14 cellular contexts compared by ENCODE assay signal in the genomic region with DNA sequence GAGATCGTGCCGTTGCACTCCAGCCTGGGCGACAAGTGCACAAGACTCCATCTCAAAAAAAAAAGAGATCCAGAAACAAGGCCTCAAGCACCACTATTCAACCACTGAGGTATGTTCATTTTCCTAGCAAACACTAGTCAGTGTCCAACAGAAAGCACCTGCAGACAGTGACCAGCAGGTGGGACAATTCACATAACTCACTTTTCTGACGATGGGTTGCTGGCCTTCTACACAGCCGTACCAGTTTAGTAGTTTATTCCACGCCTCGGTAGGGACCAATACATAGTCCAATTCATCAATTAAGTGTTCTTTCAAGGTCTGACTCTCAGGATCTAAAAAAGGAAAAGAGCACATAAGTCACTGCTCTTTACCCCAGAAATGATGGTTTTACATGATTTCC. TPM values are rescaled to one million over a fixed set of nuclear protein-coding genes. Genes with fewer than 3 reads are reported as not detected.
DNase-seq lines count a peak whose midpoint lies in the region; ATAC-seq and TF ChIP-seq lines count a peak whose summit lies in the region.
"Had no signal": no experiment of that assay in that cellular context is flagged by ENCODE, and none has a peak within 500 bp of the region (broad histone marks: within the 10 kb centered on the region; RNA-seq: fewer than 3 reads in every experiment).

No MANE protein-coding gene starts in this region.

- in situ Hi-C loops in astrocyte of the spinal cord (cut with HindIII; ENCODE audit: low sequenced_read_pairs) = no loop called here

- H3F3A ChIP-seq in GM23338 (replicated peaks; ENCODE audit: low read depth) = no peaks in the 10 kb centered on the region

- no peaks in the 10 kb centered on the region; the same call in 1 of the 2 replicates for H4K20me1 ChIP-seq in GM23338 (replicated peaks; ENCODE audit: insufficient read depth)

- no peaks in the 10 kb centered on the region for H3K9me3 Mint-ChIP-seq in GM23338
- H3K9me3 Mint-ChIP-seq: CD8-positive, alpha-beta T cell; natural killer cell treated with Interleukin-12 subunit alpha and Interleukin-12 subunit beta and Interleukin-15 and Interleukin-18, amount 100 ng/mL, for 72 hours; stimulated activated naive CD8-positive, alpha-beta T cell treated with anti-CD3 and anti-CD28 coated beads, Interleukin-15, Interleukin-2, amounts not matched to agents 100 ng/mL and 50 ng/mL, for 24 hours had no signal

- H3K27me3 ChIP-seq in AG04450 (ENCODE audit: control insufficient read depth, insufficient read depth, low read length) (no peaks in the 10 kb centered on the region), GM23338 (ENCODE audit: insufficient read depth) (no peaks in the 10 kb centered on the region), kidney epithelial cell (ENCODE audit: control insufficient read depth, insufficient read depth, low read length) (no peaks in the 10 kb centered on the region), sigmoid colon (no peaks in the 10 kb centered on the region)

- no peaks in the 10 kb centered on the region for H3K9me2 ChIP-seq in GM23338 (ENCODE audit: insufficient read depth)

- no peak for DNase-seq in AG04450 (ENCODE audit: low read depth, low spot score)
- DNase-seq in GM23338 (ENCODE audit: low spot score) = peak; percentile 52
- no peak for DNase-seq in astrocyte of the spinal cord (ENCODE audit: low read depth, low spot score)
- no peak for DNase-seq in kidney epithelial cell (ENCODE audit: low read depth)
- DNase-seq in sigmoid colon = no peak
- no peak for DNase-seq in foreskin melanocyte
- DNase-seq in activated CD4-positive, alpha-beta T cell treated with anti-CD3 and anti-CD28 coated beads, Interleukin-2, amount 50 U/mL, for 1 hour = no peak
- DNase-seq: activated T-cell treated with anti-CD3 and anti-CD28 coated beads, Interleukin-2, amount 50 U/mL, for 1 hour; CD8-positive, alpha-beta T cell; NCI-H1092 had no signal

- CTCF ChIA-PET in AG04450 (lab: Charles Lee) = interaction anchor here (1.0 kb wide), 1 partner anchor 12 kb away, joined by 3 read pairs; no protein-coding TSS in a partner anchor

- 79 to 83% methylated on average over 7 of the region's 7 CpGs for WGBS in sigmoid colon, 2 donors

- TF ChIP-seq CTCF in AG04450 (IDR thresholded peaks at IDR 0.05; ENCODE audit: low read depth, low read length) (peak; percentile 28; the same call in 1 of the 2 replicates), GM23338 (conservative IDR thresholded peaks at IDR 0.05; ENCODE audit: low read depth in 2 of 2) (peak; percentile 35 to 44), astrocyte of the spinal cord (IDR thresholded peaks at IDR 0.05; ENCODE audit: low read depth, low read length) (peak; percentile 30), kidney epithelial cell (IDR thresholded peaks at IDR 0.05; ENCODE audit: insufficient read depth, low read length, poor library complexity, severe bottlenecking) (peak; percentile 31), sigmoid colon (IDR thresholded peaks at IDR 0.05) (no peak)

- POLR2A ChIA-PET in AG04450 (lab: Yijun Ruan, JAX) = no interaction called here

- H3K4me2 ChIP-seq in GM23338 = no peak overlapping the region

- H2AFZ ChIP-seq in GM23338 = no peak overlapping the region

- H3K9me3 ChIP-seq in AG04450 (ENCODE audit: control insufficient read depth, insufficient read depth, low read length) (no peaks in the 10 kb centered on the region; the same call in 1 of the 2 replicates), sigmoid colon (no peaks in the 10 kb centered on the region)

- no peaks in the 10 kb centered on the region for H3K79me2 ChIP-seq in GM23338 (replicated peaks; ENCODE audit: insufficient read depth)

- no peak overlapping the region for H3K4me3 Mint-ChIP-seq in GM23338
- H3K4me3 Mint-ChIP-seq: CD8-positive, alpha-beta T cell; natural killer cell treated with Interleukin-12 subunit alpha and Interleukin-12 subunit beta and Interleukin-15 and Interleukin-18, amount 100 ng/mL, for 72 hours; stimulated activated naive CD8-positive, alpha-beta T cell treated with anti-CD3 and anti-CD28 coated beads, Interleukin-15, Interleukin-2, amounts not matched to agents 100 ng/mL and 50 ng/mL, for 24 hours had no signal

- H3K27ac ChIP-seq in AG04450 (ENCODE audit: low read depth, low read length) = no peak overlapping the region
- H3K27ac ChIP-seq in GM23338 (ENCODE audit: low read depth) = no peak overlapping the region
- no peak overlapping the region for H3K27ac ChIP-seq in sigmoid colon

- intact Hi-C loops in sigmoid colon (cut with DNase I) = no loop called here

- H3K4me3 ChIP-seq in AG04450 (ENCODE audit: low read depth, low read length) (no peak overlapping the region), GM23338 (no peak overlapping the region), astrocyte of the spinal cord (ENCODE audit: low read depth, low read length) (no peak overlapping the region), kidney epithelial cell (ENCODE audit: low read depth, low read length) (no peak overlapping the region), sigmoid colon (no peak overlapping the region)

- no peak overlapping the region for H3K27ac Mint-ChIP-seq in GM23338
- H3K27ac Mint-ChIP-seq: CD8-positive, alpha-beta T cell; natural killer cell treated with Interleukin-12 subunit alpha and Interleukin-12 subunit beta and Interleukin-15 and Interleukin-18, amount 100 ng/mL, for 72 hours; stimulated activated naive CD8-positive, alpha-beta T cell treated with anti-CD3 and anti-CD28 coated beads, Interleukin-15, Interleukin-2, amounts not matched to agents 100 ng/mL and 50 ng/mL, for 24 hours had no signal

- no peak for TF ChIP-seq POLR2A in sigmoid colon (IDR thresholded peaks at IDR 0.05)

- H3K4me1 ChIP-seq in GM23338 (ENCODE audit: insufficient read depth) = no peaks in the 10 kb centered on the region
- H3K4me1 ChIP-seq in sigmoid colon = no peaks in the 10 kb centered on the region

- no peak for TF ChIP-seq EP300 in sigmoid colon (IDR thresholded peaks at IDR 0.05)

- H3K4me1 Mint-ChIP-seq in GM23338 = no peaks in the 10 kb centered on the region

- H3K27me3 Mint-ChIP-seq in GM23338 (ENCODE audit: insufficient read depth, low read depth, poor library complexity) = peaks cover 2% of the 10 kb centered on the region
- H3K27me3 Mint-ChIP-seq: natural killer cell treated with Interleukin-12 subunit alpha and Interleukin-12 subunit beta and Interleukin-15 and Interleukin-18, amount 100 ng/mL, for 72 hours; stimulated activated naive CD8-positive, alpha-beta T cell treated with anti-CD3 and anti-CD28 coated beads, Interleukin-15, Interleukin-2, amounts not matched to agents 100 ng/mL and 50 ng/mL, for 24 hours had no signal

- H3K36me3 Mint-ChIP-seq in GM23338 (ENCODE audit: low read depth) = peaks cover 68% of the 10 kb centered on the region

- ATAC-seq in GM23338 = peak; percentile 26; the same call in 2 of the 3 replicates
- ATAC-seq in GM18861 (IDR thresholded peaks at IDR 0.05; ENCODE audit: unreplicated experiment) = no peak
- ATAC-seq: CD8-positive, alpha-beta T cell; natural killer cell treated with Interleukin-12 subunit alpha and Interleukin-12 subunit beta and Interleukin-15 and Interleukin-18, amount 100 ng/mL, for 72 hours; Panc1 had no signal

- H3K36me3 ChIP-seq in GM23338 (ENCODE audit: insufficient read depth) = peaks cover 7% of the 10 kb centered on the region
- no peaks in the 10 kb centered on the region for H3K36me3 ChIP-seq in kidney epithelial cell (ENCODE audit: control insufficient read depth, insufficient read depth, low read length)
- H3K36me3 ChIP-seq in sigmoid colon = peaks cover 32 to 100% (median 74%) of the 10 kb centered on the region in 4 donors

TF ChIP-seq in GM23338, 12 proteins besides CTCF, POLR2A, EP300 and RAD21 (continues in another document):
- no peak for TF ChIP-seq ZNF114 (CRISPR knock-in tag; IDR thresholded peaks at IDR 0.05)
- TF ChIP-seq CREB1 (CRISPR knock-in tag; IDR thresholded peaks at IDR 0.05; ENCODE audit: low read depth) = no peak
- TF ChIP-seq STAT1 (IDR thresholded peaks at IDR 0.05; ENCODE audit: unreplicated experiment) = no peak

RNA-seq across cellular contexts. Expression of gene USP4, which starts 12.4 kb away (rescaled TPM):
- polyA plus RNA-seq in AG04450 (2011; rRNA removed) = 78.4 and 80.4 TPM in 2 replicates
- polyA minus RNA-seq in AG04450 (2011; rRNA and poly(A)+ RNA removed) = 92.7 and 104 TPM in 2 replicates
- total RNA-seq in GM23338 (2014; rRNA removed; shearing (Covaris generic)) = 13.3 and 16.9 TPM in 2 replicates
- 20.3 and 27.8 TPM in 2 replicates for polyA plus RNA-seq in GM23338 (2016; fragmentation: Nextera tagmentation; extraction: Ambion mirVana)
- 17.4 and 24.1 TPM in 2 replicates for total RNA-seq in kidney epithelial cell
- 10 to 100 TPM; 16.3 to 28.2 (median 20.5) TPM for total RNA-seq in sigmoid colon
- polyA plus RNA-seq in sigmoid colon = 10 to 100 TPM; 19.0 to 31.9 (median 22.2) TPM

RNA-seq across cellular contexts. Expression of gene GPX1, which starts 30.7 kb away (rescaled TPM):
- polyA plus RNA-seq in AG04450 (2011; rRNA removed) (434 and 693 TPM in 2 replicates), GM23338 (2016; fragmentation: Nextera tagmentation; extraction: Ambion mirVana) (394 and 404 TPM in 2 replicates), sigmoid colon (100 to 1,000 TPM; 359 to 380 (median 367) TPM)
- 84.5 and 106 TPM in 2 replicates for polyA minus RNA-seq in AG04450 (2011; rRNA and poly(A)+ RNA removed)
- 228 and 247 TPM in 2 replicates for total RNA-seq in GM23338 (2014; rRNA removed; shearing (Covaris generic))
- total RNA-seq in kidney epithelial cell (422 and 502 TPM in 2 replicates), sigmoid colon (100 to 1,000 TPM; 164 to 331 (median 268) TPM)

RNA-seq across cellular contexts. Expression of gene C3orf62, which starts 50.5 kb away (rescaled TPM):
- 2.3 TPM in 2 replicates for polyA plus RNA-seq in AG04450 (2011; rRNA removed)
- polyA minus RNA-seq in AG04450 (2011; rRNA and poly(A)+ RNA removed) = 1.8 and 2.8 TPM in 2 replicates
- 2.4 and 5.4 TPM in 2 replicates for total RNA-seq in GM23338 (2014; rRNA removed; shearing (Covaris generic))
- polyA plus RNA-seq in GM23338 (2016; fragmentation: Nextera tagmentation; extraction: Ambion mirVana) = 1.6 and 3.3 TPM in 2 replicates
- 1.1 and 1.5 TPM in 2 replicates for total RNA-seq in kidney epithelial cell
- total RNA-seq in sigmoid colon = 10 to 100 TPM in 1 of 4 donors, 1 to 10 TPM in 3; 2.5 to 19.4 (median 4.5) TPM
- polyA plus RNA-seq in sigmoid colon = 1 to 10 TPM; 1.2 to 7.5 (median 1.8) TPM

Comparison
In these comparisons a context has a peak if more than half of its experiments do, and no peak if none do; other contexts are left out.
1. CTCF ChIP-seq: peak in AG04450 (single experiment), GM23338 (2 of 2), astrocyte of the spinal cord (single experiment) and kidney epithelial cell (single experiment); none in sigmoid colon (0 of 4).